8 cellular contexts compared by ENCODE assay signal in the genomic region with DNA sequence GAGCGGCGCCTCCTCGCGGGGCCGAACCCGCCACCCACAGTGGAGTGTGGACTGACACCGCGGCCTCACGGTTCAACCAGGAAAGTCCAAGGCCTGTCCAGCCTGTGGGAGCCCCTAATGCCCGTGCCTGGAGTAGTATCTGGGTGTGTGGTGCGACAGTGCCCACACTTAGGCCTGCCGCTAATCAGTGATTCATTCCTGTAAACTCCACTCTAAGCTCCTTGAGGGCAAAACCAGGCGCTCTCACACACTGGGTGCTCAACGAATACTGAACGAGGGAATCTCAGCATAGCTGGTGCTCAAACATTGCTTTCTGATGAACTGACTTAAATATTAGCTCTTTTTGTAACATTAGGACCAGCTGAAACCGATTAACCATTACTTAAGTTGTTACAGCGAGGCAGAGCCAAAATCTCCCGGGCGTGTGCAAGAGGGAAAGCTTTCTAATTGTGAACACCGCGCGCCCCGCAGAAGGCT. TPM values are rescaled to one million over a fixed set of nuclear protein-coding genes. Genes with fewer than 3 reads are reported as not detected.
DNase-seq lines count a peak whose midpoint lies in the region; ATAC-seq, FAIRE-seq and TF ChIP-seq lines count a peak whose summit lies in the region.

No MANE protein-coding gene starts in this region.

- H3K9ac ChIP-seq in astrocyte (ENCODE audit: low read length), result peak overlapping the region; percentile 81

- ATAC-seq in Right ventricle myocardium superior (ENCODE audit: poor library complexity) (peak; percentile 56), left ventricle myocardium superior (no peak)
- peak; percentile 48 for ATAC-seq in stimulated activated effector memory CD8-positive, alpha-beta T cell treated with anti-CD3 and anti-CD28 coated beads, Interleukin-12 subunit alpha, Interleukin-12 subunit beta, amount 100 ng/mL, for 72 hours

- H3K4me3 Mint-ChIP-seq in astrocyte (ENCODE audit: unreplicated experiment), result peak overlapping the region; percentile 80
- peak overlapping the region; percentile 56 to 80 (median 66) for H3K4me3 Mint-ChIP-seq in immature natural killer cell
- H3K4me3 Mint-ChIP-seq in stimulated activated effector memory CD8-positive, alpha-beta T cell treated with anti-CD3 and anti-CD28 coated beads, Interleukin-12 subunit alpha, Interleukin-12 subunit beta, amount 100 ng/mL, for 72 hours, result peak overlapping the region; percentile 82

- H2AFZ ChIP-seq in astrocyte (ENCODE audit: low read depth, low read length), result peak overlapping the region; percentile 70

- no peaks in the 10 kb centered on the region for H4K20me1 ChIP-seq in astrocyte (ENCODE audit: insufficient read depth, low read length)

- peaks cover 21% of the 10 kb centered on the region for H3K4me1 ChIP-seq in astrocyte (ENCODE audit: insufficient read depth, low read length)

- no peaks in the 10 kb centered on the region for H3K36me3 ChIP-seq in astrocyte (ENCODE audit: insufficient read depth, low read length)

- H3K27me3 Mint-ChIP-seq in astrocyte (ENCODE audit: low read depth, unreplicated experiment), result peaks cover 1% of the 10 kb centered on the region
- peaks cover 8 to 20% (median 8%) of the 10 kb centered on the region in 3 donors for H3K27me3 Mint-ChIP-seq in immature natural killer cell (ENCODE audit: low read depth in 3 of 3)

- H3K27ac ChIP-seq in HL-60 (replicated peaks), result no peak overlapping the region
- peak overlapping the region; percentile 71 for H3K27ac ChIP-seq in astrocyte (ENCODE audit: low read depth, low read length)

- intact Hi-C loops in Right ventricle myocardium superior (cut with DNase I) (no loop called here), left ventricle myocardium superior (cut with micrococcal nuclease) (no loop called here)

- H3K4me3 ChIP-seq in HL-60 (replicated peaks; ENCODE audit: insufficient read depth, low read length) (peak overlapping the region; percentile 54), astrocyte (ENCODE audit: insufficient read depth, low read depth, low read length) (peak overlapping the region; percentile 68)

- peaks cover 20% of the 10 kb centered on the region for H3K4me1 Mint-ChIP-seq in astrocyte (ENCODE audit: low read depth, unreplicated experiment)
- H3K4me1 Mint-ChIP-seq in immature natural killer cell, result peaks cover 5 to 10% of the 10 kb centered on the region in 2 donors
- H3K4me1 Mint-ChIP-seq in stimulated activated effector memory CD8-positive, alpha-beta T cell treated with anti-CD3 and anti-CD28 coated beads, Interleukin-12 subunit alpha, Interleukin-12 subunit beta, amount 100 ng/mL, for 72 hours, result peaks cover 22% of the 10 kb centered on the region

- H3K4me2 ChIP-seq in astrocyte (ENCODE audit: low read length), result peak overlapping the region; percentile 92

- TF ChIP-seq CTCF in HL-60 (IDR thresholded peaks at IDR 0.05; ENCODE audit: insufficient read depth, low read length) (no peak), astrocyte (IDR thresholded peaks at IDR 0.05; ENCODE audit: insufficient read depth, low read depth, low read length) (no peak)

- no peaks in the 10 kb centered on the region for H3K79me2 ChIP-seq in astrocyte (ENCODE audit: insufficient read depth, low read length)

- DNase-seq in Right ventricle myocardium superior, result no peak
- DNase-seq in left ventricle myocardium superior, result no peak
- no peak for DNase-seq in HL-60 (ENCODE audit: low read depth in 1 of 2, low spot score in 1 of 2)
- DNase-seq in astrocyte (ENCODE audit: low read depth), result peak; percentile 42
- DNase-seq in immature natural killer cell, result no peak
- DNase-seq in stimulated activated effector memory CD8-positive, alpha-beta T cell treated with anti-CD3 and anti-CD28 coated beads, Interleukin-12 subunit alpha, Interleukin-12 subunit beta, amount 100 ng/mL, for 72 hours (ENCODE audit: low spot score in 2 of 2), result no peak
- no peak for DNase-seq in activated CD8-positive, alpha-beta memory T cell treated with anti-CD3 and anti-CD28 coated beads for 24 hours
- DNase-seq in NCI-H1048 (lab: John Stamatoyannopoulos, UW), result no peak

- H3K36me3 Mint-ChIP-seq in astrocyte (ENCODE audit: low read depth, unreplicated experiment) (no peaks in the 10 kb centered on the region), immature natural killer cell (no peaks in the 10 kb centered on the region)
- peaks cover 4% of the 10 kb centered on the region for H3K36me3 Mint-ChIP-seq in stimulated activated effector memory CD8-positive, alpha-beta T cell treated with anti-CD3 and anti-CD28 coated beads, Interleukin-12 subunit alpha, Interleukin-12 subunit beta, amount 100 ng/mL, for 72 hours

- H3K27me3 ChIP-seq in HL-60 (ENCODE audit: insufficient read depth, poor library complexity, severe bottlenecking) (peaks cover 16% of the 10 kb centered on the region), astrocyte (ENCODE audit: insufficient read depth, low read length) (no peaks in the 10 kb centered on the region)

- H3K27ac Mint-ChIP-seq in astrocyte (ENCODE audit: unreplicated experiment), result peak overlapping the region; percentile 63
- H3K27ac Mint-ChIP-seq in immature natural killer cell, result no peak overlapping the region
- H3K27ac Mint-ChIP-seq in stimulated activated effector memory CD8-positive, alpha-beta T cell treated with anti-CD3 and anti-CD28 coated beads, Interleukin-12 subunit alpha, Interleukin-12 subunit beta, amount 100 ng/mL, for 72 hours, result no peak overlapping the region

- no peak for FAIRE-seq in astrocyte (lab: Jason Lieb, UNC)

- H3K9me3 Mint-ChIP-seq in astrocyte (ENCODE audit: unreplicated experiment) (no peaks in the 10 kb centered on the region), immature natural killer cell (no peaks in the 10 kb centered on the region)
- H3K9me3 Mint-ChIP-seq in stimulated activated effector memory CD8-positive, alpha-beta T cell treated with anti-CD3 and anti-CD28 coated beads, Interleukin-12 subunit alpha, Interleukin-12 subunit beta, amount 100 ng/mL, for 72 hours, result no peaks in the 10 kb centered on the region

- no peaks in the 10 kb centered on the region for H3K9me3 ChIP-seq in astrocyte (ENCODE audit: insufficient read depth, low read depth, low read length)

RNA-seq across cellular contexts. Expression of a gene that starts 0.6 kb away (rescaled TPM):
- total RNA-seq in Right ventricle myocardium superior (3.5 TPM), left ventricle myocardium superior (5.3 TPM), astrocyte (25.0 and 27.7 TPM in 2 replicates)
- polyA plus RNA-seq in immature natural killer cell, result under 1 TPM in 1 of 3 donors, not detected in 2; 0.10 TPM
